In genomic region chr3:184832044-184832443, GRCh38 we compare ENCODE assay signal across 28 cellular contexts.
"Had no signal": no experiment of that assay in that cellular context is flagged by ENCODE, and none has a peak within 500 bp of the region (broad histone marks: within the 10 kb centered on the region; RNA-seq: fewer than 3 reads in every experiment).

No MANE protein-coding gene starts in this region.

- ATAC-seq: activated CD8-positive, alpha-beta memory T cell treated with anti-CD3 and anti-CD28 coated beads, Interleukin-2, amount 10 ng/mL, durations not matched to agents 7 days and 5 days; activated CD8-positive, alpha-beta T cell treated with anti-CD3 and anti-CD28 coated beads, Interleukin-2, amount 10 ng/mL, durations not matched to agents 7 days and 5 days; left colon; pancreas had no signal

- H3K9me3 ChIP-seq: heart left ventricle, pancreas, right atrium auricular region, thoracic aorta had no signal

- DNase-seq: activated CD4-positive, alpha-beta T cell treated with anti-CD3 and anti-CD28 coated beads, Interleukin-2, amount 50 U/mL, for 1 hour; activated CD4-positive, CD25-positive, alpha-beta regulatory T cell treated with anti-CD3 and anti-CD28 coated beads, Interleukin-2, amount 50 U/mL, for 72 hours; activated CD8-positive, alpha-beta memory T cell treated with anti-CD3 and anti-CD28 coated beads, Interleukin-2, amount 10 ng/mL, durations not matched to agents 7 days and 5 days; activated CD8-positive, alpha-beta T cell treated with anti-CD3 and anti-CD28 coated beads, Interleukin-2, amount 10 ng/mL, durations not matched to agents 7 days and 5 days; activated T-cell treated with anti-CD3 and anti-CD28 coated beads, Interleukin-2, amount 50 U/mL, for 48 hours; anterior cingulate cortex; effector CD8-positive, alpha-beta T cell; heart left ventricle; hypothalamus; immature natural killer cell; kidney; left colon; naive B cell; nucleus accumbens; pancreas; stimulated activated CD4-positive, alpha-beta T cell treated with anti-CD3 and anti-CD28 coated beads, Interleukin-12 subunit alpha, Interleukin-12 subunit beta, amount 100 ng/mL, for 4 hours; stimulated activated CD4-positive, alpha-beta T cell treated with anti-CD3 and anti-CD28 coated beads, Interleukin-4, amount 100 ng/mL, for 1 hour; T1000; trophoblast cell had no signal

- H3K27me3 Mint-ChIP-seq: activated CD8-positive, alpha-beta memory T cell treated with anti-CD3 and anti-CD28 coated beads, Interleukin-2, amount 10 ng/mL, durations not matched to agents 7 days and 5 days; activated naive CD4-positive, alpha-beta T cell treated with anti-CD3 and anti-CD28 coated beads, Interleukin-2, amount 50 U/mL, for 24 hours; central memory CD8-positive, alpha-beta T cell; dendritic cell treated with granulocyte-macrophage colony-stimulating factor and Interleukin-4, amounts not matched to agents 40 ng/mL and 50 ng/mL, for 4 days; naive B cell; stimulated activated naive CD8-positive, alpha-beta T cell treated with anti-CD3 and anti-CD28 coated beads, Interleukin-15, Interleukin-2, amounts not matched to agents 100 ng/mL and 50 ng/mL, for 24 hours had no signal

- H3K27ac Mint-ChIP-seq: activated CD8-positive, alpha-beta memory T cell treated with anti-CD3 and anti-CD28 coated beads, Interleukin-2, amount 10 ng/mL, durations not matched to agents 7 days and 5 days; activated CD8-positive, alpha-beta T cell treated with anti-CD3 and anti-CD28 coated beads, Interleukin-2, amount 10 ng/mL, durations not matched to agents 7 days and 5 days; activated T-helper 2 cell treated with anti-CD3 and anti-CD28 coated beads, Interferon-gamma antibody, Interleukin-2, Interleukin-4, amounts not matched to agents 10 μg/mL and 5 μg/mL and 100 μg/mL, durations not matched to agents 14 hours and 24 hours and 36 hours; dendritic cell treated with granulocyte-macrophage colony-stimulating factor and Interleukin-4, amounts not matched to agents 40 ng/mL and 50 ng/mL, for 4 days; immature natural killer cell; mesothelial cell of epicardium; naive B cell; stimulated activated naive CD8-positive, alpha-beta T cell treated with anti-CD3 and anti-CD28 coated beads, Interleukin-15, Interleukin-2, amounts not matched to agents 100 ng/mL and 50 ng/mL, for 24 hours; T-helper 1 cell treated with Interleukin-12 subunit alpha and Interleukin-12 subunit beta and Interleukin-4 antibody, amounts not matched to agents 30 μg/mL and 1 μg/mL, for 36 hours had no signal

- H3K27ac ChIP-seq: heart left ventricle, pancreas, right atrium auricular region, thoracic aorta had no signal

- H3K4me1 Mint-ChIP-seq: activated CD8-positive, alpha-beta memory T cell treated with anti-CD3 and anti-CD28 coated beads, Interleukin-2, amount 10 ng/mL, durations not matched to agents 7 days and 5 days; mesothelial cell of epicardium had no signal

- H3K4me1 ChIP-seq: pancreas, right atrium auricular region had no signal

- H3K4me3 Mint-ChIP-seq: activated CD8-positive, alpha-beta memory T cell treated with anti-CD3 and anti-CD28 coated beads, Interleukin-2, amount 10 ng/mL, durations not matched to agents 7 days and 5 days; activated CD8-positive, alpha-beta T cell treated with anti-CD3 and anti-CD28 coated beads, Interleukin-2, amount 10 ng/mL, durations not matched to agents 7 days and 5 days; activated naive CD4-positive, alpha-beta T cell treated with anti-CD3 and anti-CD28 coated beads, Interleukin-2, amount 50 U/mL, for 24 hours; central memory CD8-positive, alpha-beta T cell; dendritic cell treated with granulocyte-macrophage colony-stimulating factor and Interleukin-4, amounts not matched to agents 40 ng/mL and 50 ng/mL, for 4 days; immature natural killer cell; mesothelial cell of epicardium; naive B cell; stimulated activated naive CD8-positive, alpha-beta T cell treated with anti-CD3 and anti-CD28 coated beads, Interleukin-15, Interleukin-2, amounts not matched to agents 100 ng/mL and 50 ng/mL, for 24 hours; T-helper 1 cell treated with Interleukin-12 subunit alpha and Interleukin-12 subunit beta and Interleukin-4 antibody, amounts not matched to agents 30 μg/mL and 1 μg/mL, for 36 hours had no signal

- H3K4me3 ChIP-seq: heart left ventricle, pancreas, right atrium auricular region, thoracic aorta had no signal

- H3K27me3 ChIP-seq: heart left ventricle, pancreas, right atrium auricular region had no signal

- H3K9me3 Mint-ChIP-seq: activated naive CD4-positive, alpha-beta T cell treated with anti-CD3 and anti-CD28 coated beads, Interleukin-2, amount 50 U/mL, for 24 hours; activated T-helper 2 cell treated with anti-CD3 and anti-CD28 coated beads, Interferon-gamma antibody, Interleukin-2, Interleukin-4, amounts not matched to agents 10 μg/mL and 5 μg/mL and 100 μg/mL, durations not matched to agents 14 hours and 24 hours and 36 hours; central memory CD8-positive, alpha-beta T cell; immature natural killer cell; mesothelial cell of epicardium; stimulated activated naive CD8-positive, alpha-beta T cell treated with anti-CD3 and anti-CD28 coated beads, Interleukin-15, Interleukin-2, amounts not matched to agents 100 ng/mL and 50 ng/mL, for 24 hours; T-helper 1 cell treated with Interleukin-12 subunit alpha and Interleukin-12 subunit beta and Interleukin-4 antibody, amounts not matched to agents 30 μg/mL and 1 μg/mL, for 36 hours had no signal
